14 cellular contexts compared by ENCODE assay signal in genomic region chr2:11159574-11160170, GRCh38.
"Had no signal": no experiment of that assay in that cellular context is flagged by ENCODE, and none has a peak within 500 bp of the region (broad histone marks: within the 10 kb centered on the region; RNA-seq: fewer than 3 reads in every experiment).

No MANE protein-coding gene starts in this region.

- DNase-seq: activated CD4-positive, CD25-positive, alpha-beta regulatory T cell treated with anti-CD3 and anti-CD28 coated beads, Interleukin-2, amount 50 U/mL, for 72 hours; activated CD8-positive, alpha-beta T cell treated with anti-CD3 and anti-CD28 coated beads for 36 hours; foreskin melanocyte; heart right ventricle; left ventricle myocardium superior; mesenchymal stem cell; T-helper 9 cell; thyroid gland had no signal

- H3K4me3 ChIP-seq: breast epithelium, heart right ventricle, skin epidermis, thyroid gland, vagina had no signal

- H3K27me3 Mint-ChIP-seq: activated CD8-positive, alpha-beta T cell treated with anti-CD3 and anti-CD28 coated beads for 36 hours; activated naive CD8-positive, alpha-beta T cell had no signal

- H3K4me3 Mint-ChIP-seq: activated CD8-positive, alpha-beta T cell treated with anti-CD3 and anti-CD28 coated beads for 36 hours; activated naive CD8-positive, alpha-beta T cell; nephron had no signal

- H3K9me3 Mint-ChIP-seq: activated CD8-positive, alpha-beta T cell treated with anti-CD3 and anti-CD28 coated beads for 36 hours; activated T-helper 2 cell treated with anti-CD3 and anti-CD28 coated beads, Interferon-gamma antibody, Interleukin-2, Interleukin-4, amounts not matched to agents 10 μg/mL and 5 μg/mL and 100 μg/mL, durations not matched to agents 14 hours and 24 hours and 36 hours; nephron had no signal

- H3K27ac Mint-ChIP-seq: activated naive CD8-positive, alpha-beta T cell; nephron had no signal

- ATAC-seq: activated CD8-positive, alpha-beta T cell treated with anti-CD3 and anti-CD28 coated beads for 36 hours; heart right ventricle; left ventricle myocardium superior had no signal
